ENCODE assay signal across 18 cellular contexts in the genomic region with DNA sequence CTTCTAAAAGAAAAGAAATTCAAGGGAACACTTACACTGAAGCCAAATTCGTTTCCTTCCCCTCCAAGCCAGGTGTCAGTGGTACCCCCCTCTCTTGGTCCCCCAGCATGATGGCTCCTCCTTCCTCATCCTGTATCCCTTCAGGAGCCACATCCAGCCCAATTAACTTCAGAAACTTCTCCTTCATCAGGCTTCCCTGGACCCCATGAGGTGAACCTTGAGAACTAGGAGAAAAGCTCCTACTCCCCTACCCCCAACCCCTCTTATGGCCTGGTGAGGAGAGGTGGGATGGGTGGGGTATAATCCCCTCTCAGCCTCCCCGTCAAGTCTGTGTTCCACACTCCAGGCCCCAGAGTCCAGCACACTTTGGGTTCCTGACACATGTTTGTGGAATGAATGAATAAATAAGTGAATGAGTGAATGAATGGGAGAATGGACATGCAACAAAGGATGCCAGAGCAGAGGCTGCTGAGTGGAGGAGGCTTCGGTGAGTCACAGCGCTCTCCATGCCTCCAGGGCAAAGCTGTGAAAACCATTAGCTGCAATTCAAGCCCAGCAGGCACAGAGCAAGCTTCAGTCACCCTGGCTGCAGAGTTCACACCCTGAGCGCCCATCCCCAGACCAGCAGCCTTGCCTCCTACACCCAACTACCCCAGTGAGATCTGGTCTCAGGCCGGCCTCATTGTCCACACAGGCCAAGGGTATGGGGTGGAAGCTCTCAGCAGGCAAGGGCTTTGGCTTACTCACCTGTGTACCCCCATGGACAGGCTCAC. TPM values are rescaled to one million over a fixed set of nuclear protein-coding genes. Genes with fewer than 3 reads are reported as not detected.
A peak's percentile ranks its signal among the peaks of the same experiment; 100 is the strongest.
DNase-seq lines count a peak whose midpoint lies in the region; ATAC-seq, FAIRE-seq and TF ChIP-seq lines count a peak whose summit lies in the region.
"Had no signal": no experiment of that assay in that cellular context is flagged by ENCODE, and none has a peak within 500 bp of the region (broad histone marks: within the 10 kb centered on the region; RNA-seq: fewer than 3 reads in every experiment).

No MANE protein-coding gene starts in this region.

- H4K8ac ChIP-seq in mesenchymal stem cell (ENCODE audit: low read length), result no peak overlapping the region

- no peak for FAIRE-seq in K562 (lab: Jason Lieb, UNC)
- FAIRE-seq: D721Med, RCC 7860 had no signal

- TF ChIP-seq CTCF in K562 (IDR thresholded peaks at IDR 0.05 in 2 of 3, conservative IDR thresholded peaks at IDR 0.05 in 1 of 3; ENCODE audit: insufficient read depth in 2 of 3, low read depth in 1 of 3, low read length in 3 of 3), result no peak

- BruUV-seq in K562 (replicated peaks; lab: Mats Ljungman, UMichigan), result no TSS peak

- no peak overlapping the region for H2AK5ac ChIP-seq in mesenchymal stem cell (ENCODE audit: low read length, severe bottlenecking)

- no peak overlapping the region for H3K4me3 ChIP-seq in K562
- H3K4me3 ChIP-seq in mesenchymal stem cell (ENCODE audit: insufficient read depth in 1 of 2, low read depth in 1 of 2, low read length in 2 of 2), result no peak overlapping the region
- H3K4me3 ChIP-seq: GM12878, smooth muscle cell had no signal

- H3K4ac ChIP-seq in mesenchymal stem cell (ENCODE audit: low read depth in 1 of 2, low read length in 2 of 2), result no peak overlapping the region

- no peak overlapping the region for H2BK120ac ChIP-seq in mesenchymal stem cell (ENCODE audit: low read depth, low read length)

- no peak overlapping the region for H3K14ac ChIP-seq in mesenchymal stem cell (ENCODE audit: low read length in 2 of 2)

- no peaks in the 10 kb centered on the region for H4K20me1 ChIP-seq in K562 (replicated peaks; ENCODE audit: control insufficient read depth, insufficient read depth, low read length)

- H2AFZ ChIP-seq in K562 (ENCODE audit: low read depth, low read length), result no peak overlapping the region
- no peak overlapping the region for H2AFZ ChIP-seq in mesenchymal stem cell (ENCODE audit: low read depth, low read length)

- no peak overlapping the region for H3K4me3 Mint-ChIP-seq in activated CD4-positive, alpha-beta T cell treated with anti-CD3 and anti-CD28 coated beads for 36 hours
- H3K4me3 Mint-ChIP-seq in activated CD4-positive, alpha-beta memory T cell treated with anti-CD3 and anti-CD28 coated beads for 36 hours, result no peak overlapping the region
- H3K4me3 Mint-ChIP-seq: activated CD8-positive, alpha-beta T cell treated with anti-CD3 and anti-CD28 coated beads, Interleukin-2, amount 10 ng/mL, durations not matched to agents 7 days and 5 days; memory B cell had no signal

- H3K27me3 Mint-ChIP-seq in activated CD4-positive, alpha-beta T cell treated with anti-CD3 and anti-CD28 coated beads for 36 hours, result peaks cover 11% of the 10 kb centered on the region
- H3K27me3 Mint-ChIP-seq in activated CD4-positive, alpha-beta memory T cell treated with anti-CD3 and anti-CD28 coated beads for 36 hours, result peaks cover 13% of the 10 kb centered on the region

- H3K4me2 ChIP-seq in K562 (ENCODE audit: insufficient read depth, low read length) (no peak overlapping the region), mesenchymal stem cell (ENCODE audit: low read length, poor library complexity, severe bottlenecking) (no peak overlapping the region)
- H3K4me2 ChIP-seq: smooth muscle cell had no signal

- H3K27ac Mint-ChIP-seq in activated CD4-positive, alpha-beta T cell treated with anti-CD3 and anti-CD28 coated beads for 36 hours, result no peak overlapping the region
- H3K27ac Mint-ChIP-seq in activated CD4-positive, alpha-beta memory T cell treated with anti-CD3 and anti-CD28 coated beads for 36 hours, result no peak overlapping the region
- H3K27ac Mint-ChIP-seq: activated CD8-positive, alpha-beta T cell treated with anti-CD3 and anti-CD28 coated beads, Interleukin-2, amount 10 ng/mL, durations not matched to agents 7 days and 5 days; memory B cell had no signal

- CTCF ChIA-PET in K562 (lab: Yijun Ruan, JAX; ENCODE audit: low intra/inter-chr PET ratio), result interaction anchor here (1.0 kb wide), 1 partner anchor 9 kb away, joined by 3 read pairs; no protein-coding TSS in a partner anchor
- CTCF ChIA-PET in activated CD4-positive, alpha-beta T cell treated with anti-CD3 and anti-CD28 coated beads for 36 hours (lab: Charles Lee), result interaction anchor here (0.7 to 1.9 kb wide), 4 partner anchors 9 to 200 kb away, joined by 3 to 6 read pairs (median 4); no protein-coding TSS in a partner anchor
- CTCF ChIA-PET in activated CD4-positive, alpha-beta memory T cell treated with anti-CD3 and anti-CD28 coated beads for 36 hours (lab: Charles Lee), result interaction anchor here (0.5 to 1.9 kb wide), 4 partner anchors 9 to 624 kb away, joined by 3 to 13 read pairs (median 4); no protein-coding TSS in a partner anchor

- no peaks in the 10 kb centered on the region for H3K4me1 Mint-ChIP-seq in activated CD4-positive, alpha-beta T cell treated with anti-CD3 and anti-CD28 coated beads for 36 hours
- H3K4me1 Mint-ChIP-seq in activated CD4-positive, alpha-beta memory T cell treated with anti-CD3 and anti-CD28 coated beads for 36 hours (ENCODE audit: low read depth), result no peaks in the 10 kb centered on the region
- H3K4me1 Mint-ChIP-seq: memory B cell had no signal

- no peaks in the 10 kb centered on the region for H3K4me1 ChIP-seq in K562 (replicated peaks in 1 of 2; ENCODE audit: control insufficient read depth in 2 of 2, insufficient read depth in 2 of 2, low read length in 2 of 2)
- H3K4me1 ChIP-seq in mesenchymal stem cell (ENCODE audit: control insufficient read depth, insufficient read depth, low read depth, low read length), result peaks cover 4% of the 10 kb centered on the region

- no peak for TF ChIP-seq EP300 in K562 (IDR thresholded peaks at IDR 0.05; ENCODE audit: low read length)

- H3K36me3 ChIP-seq in K562 (ENCODE audit: control insufficient read depth, insufficient read depth, low read length) (no peaks in the 10 kb centered on the region), mesenchymal stem cell (ENCODE audit: control insufficient read depth in 1 of 2, insufficient read depth in 2 of 2, low read depth in 1 of 2, low read length in 2 of 2) (peaks cover 0 to 2% of the 10 kb centered on the region in 2 experiments)

- H2BK12ac ChIP-seq in mesenchymal stem cell (ENCODE audit: low read length in 2 of 2), result no peak overlapping the region

- no peaks in the 10 kb centered on the region for H3K79me1 ChIP-seq in mesenchymal stem cell (replicated peaks; ENCODE audit: low read length, poor library complexity, severe bottlenecking)

- peak; percentile 23; the same call in 1 of the 3 replicates for ATAC-seq in K562
- no peak for ATAC-seq in activated CD4-positive, alpha-beta T cell treated with anti-CD3 and anti-CD28 coated beads for 36 hours
- ATAC-seq: activated CD8-positive, alpha-beta T cell treated with anti-CD3 and anti-CD28 coated beads, Interleukin-2, amount 10 ng/mL, durations not matched to agents 7 days and 5 days had no signal

- WGBS in K562 (ENCODE audit: insufficient coverage, low coverage, missing lambda C conversion rate), result 5% methylated on average over 6 of the region's 6 CpGs
- 65% methylated on average over 6 of the region's 6 CpGs for WGBS in mesenchymal stem cell

- H3K9me1 ChIP-seq in K562 (ENCODE audit: control insufficient read depth, insufficient read depth, low read length), result no peaks in the 10 kb centered on the region

- H3K27ac ChIP-seq in K562 (ENCODE audit: extremely low read depth, low read depth, low read length) (no peak overlapping the region), mesenchymal stem cell (ENCODE audit: low read length, poor library complexity, severe bottlenecking) (no peak overlapping the region)
- H3K27ac ChIP-seq: epithelial cell of prostate, HL-60 had no signal

- no peak overlapping the region for H3K18ac ChIP-seq in mesenchymal stem cell (ENCODE audit: low read depth in 1 of 2, low read length in 2 of 2)

- H3K9ac ChIP-seq in K562 (ENCODE audit: insufficient read depth in 1 of 2, low read depth in 2 of 2, low read length in 2 of 2) (no peak overlapping the region), mesenchymal stem cell (ENCODE audit: low read length) (no peak overlapping the region)

- H3K36me3 Mint-ChIP-seq in activated CD4-positive, alpha-beta T cell treated with anti-CD3 and anti-CD28 coated beads for 36 hours (ENCODE audit: low read depth), result no peaks in the 10 kb centered on the region
- no peaks in the 10 kb centered on the region for H3K36me3 Mint-ChIP-seq in activated CD4-positive, alpha-beta memory T cell treated with anti-CD3 and anti-CD28 coated beads for 36 hours
- H3K36me3 Mint-ChIP-seq: memory B cell had no signal

- no peak overlapping the region for H2BK15ac ChIP-seq in mesenchymal stem cell (ENCODE audit: low read depth, poor library complexity, severe bottlenecking)

- in situ Hi-C loops in K562 (cut with MboI), result no loop called here

- POLR2A ChIA-PET in K562 (lab: Yijun Ruan, JAX), result interaction anchor here (1.1 kb wide), 1 partner anchor 48 kb away, joined by 6 read pairs; the partner anchor contains the start of gene ATF3
- POLR2A ChIA-PET in activated CD4-positive, alpha-beta T cell treated with anti-CD3 and anti-CD28 coated beads for 36 hours (lab: Charles Lee), result no interaction called here
- POLR2A ChIA-PET in activated CD4-positive, alpha-beta memory T cell treated with anti-CD3 and anti-CD28 coated beads for 36 hours (lab: Charles Lee), result no interaction called here

- H3K27me3 ChIP-seq in K562 (ENCODE audit: control insufficient read depth in 2 of 2, insufficient read depth in 2 of 2, low read length in 2 of 2) (peaks cover 7 to 35% of the 10 kb centered on the region in 2 experiments; a peak in 3 of 5 replicates), mesenchymal stem cell (ENCODE audit: control insufficient read depth in 1 of 2, insufficient read depth in 1 of 2, low read length in 2 of 2) (no peaks in the 10 kb centered on the region)

- TF ChIP-seq RAD21 in K562 (CRISPR knock-in tag; conservative IDR thresholded peaks at IDR 0.05 in 1 of 2, IDR thresholded peaks at IDR 0.05 in 1 of 2), result no peak

- H3K9me3 ChIP-seq in K562 (replicated peaks; ENCODE audit: control insufficient read depth, insufficient read depth, low read depth, low read length) (no peaks in the 10 kb centered on the region), mesenchymal stem cell (ENCODE audit: control insufficient read depth, low read length) (no peaks in the 10 kb centered on the region)

- no peak overlapping the region for H2BK5ac ChIP-seq in mesenchymal stem cell (ENCODE audit: low read depth, low read length, poor library complexity, severe bottlenecking)

- no peak overlapping the region for H3K23ac ChIP-seq in mesenchymal stem cell (ENCODE audit: low read length in 2 of 2)

- intact Hi-C loops in K562 (cut with micrococcal nuclease), result no loop called here
- intact Hi-C loops in activated CD4-positive, alpha-beta T cell treated with anti-CD3 and anti-CD28 coated beads for 36 hours (cut with DNase I, micrococcal nuclease), result no loop called here
- intact Hi-C loops in activated CD4-positive, alpha-beta memory T cell treated with anti-CD3 and anti-CD28 coated beads for 36 hours (cut with micrococcal nuclease), result no loop called here

- no peaks in the 10 kb centered on the region for H3K9me3 Mint-ChIP-seq in activated CD4-positive, alpha-beta T cell treated with anti-CD3 and anti-CD28 coated beads for 36 hours (ENCODE audit: low read depth)
- H3K9me3 Mint-ChIP-seq in activated CD4-positive, alpha-beta memory T cell treated with anti-CD3 and anti-CD28 coated beads for 36 hours, result no peaks in the 10 kb centered on the region
- H3K9me3 Mint-ChIP-seq: memory B cell had no signal

- DNase-seq in Daoy (ENCODE audit: low read depth) (peak; percentile 82), M059J (ENCODE audit: low read depth) (peak; percentile 95), K562 (ENCODE audit: extremely low read depth in 1 of 4, low spot score in 3 of 4) (no peak), mesenchymal stem cell (peak; percentile 62), NCI-H2029 treated with DMSO at 0.1 percent for 48 hours (lab: John Stamatoyannopoulos, UW) (no peak), DMS79 (lab: John Stamatoyannopoulos, UW) (no peak)
- DNase-seq in activated CD4-positive, alpha-beta T cell treated with anti-CD3 and anti-CD28 coated beads for 36 hours, result no peak
- DNase-seq in activated CD4-positive, alpha-beta memory T cell treated with anti-CD3 and anti-CD28 coated beads for 36 hours, result no peak
- DNase-seq: activated CD8-positive, alpha-beta T cell treated with anti-CD3 and anti-CD28 coated beads, Interleukin-2, amount 10 ng/mL, durations not matched to agents 7 days and 5 days; NCI-H2227 treated with DMSO at 0.1 percent for 48 hours; nucleus accumbens had no signal

- no peak overlapping the region for H4K91ac ChIP-seq in mesenchymal stem cell (ENCODE audit: low read length)

- no peaks in the 10 kb centered on the region for H3K79me2 ChIP-seq in K562 (ENCODE audit: control insufficient read depth, insufficient read depth, low read length)

- TF ChIP-seq POLR2A in K562 (conservative IDR thresholded peaks at IDR 0.05), result no peak

RNA-seq across cellular contexts. Expression of gene BATF3, which starts 43.8 kb away (rescaled TPM):
- 3.1 and 12.4 TPM in 2 replicates for total RNA-seq in Daoy (2014; rRNA removed; shearing (Covaris generic))
- 3.3 and 3.7 TPM in 2 replicates for total RNA-seq in M059J (2014; rRNA removed; shearing (Covaris generic))
- 1.7 and 2.4 TPM in 2 replicates for total RNA-seq in K562 (2011; cell fraction: chromatin; rRNA removed; ENCODE audit: low replicate concordance)
- 1.3 and 1.6 TPM in 2 replicates for total RNA-seq in K562 (2011; cell fraction: nucleolus; rRNA removed)
- 1.2 and 2.6 TPM in 2 replicates for total RNA-seq in K562 (2011; cell fraction: nucleoplasm; rRNA removed)
- total RNA-seq in K562 (2014; rRNA removed) (3.4 and 3.6 TPM in 2 replicates), K562 (2014; rRNA removed; fragmentation: Illumina TruSeq; extraction: Trizol) (0.96 and 1.1 TPM in 2 replicates), K562 (2015; rRNA removed; fragmentation: Illumina TruSeq; extraction: Trizol) (0.40 and 0.57 TPM in 2 replicates), K562 (2021) (2.0 and 3.8 TPM in 2 replicates)
- polyA plus RNA-seq in K562 (2011; rRNA removed) (0.93 and 2.0 TPM in 2 replicates), K562 (2014; fragmentation: Illumina TruSeq; extraction: Trizol) (2.7 and 3.1 TPM in 2 replicates), K562 (2014; fragmentation: Nextera tagmentation; extraction: Ambion mirVana) (under 1 TPM; 0.51 to 0.57 TPM), K562 (2014; rRNA removed) (3.8 and 5.2 TPM in 2 replicates)
- polyA plus RNA-seq in K562 (2011; cell fraction: cytosol; rRNA removed), result 0.68 and 4.4 TPM in 2 replicates
- polyA plus RNA-seq in K562 (2011; cell fraction: nucleus; rRNA removed), result 0.48 and 0.71 TPM in 2 replicates
- polyA plus RNA-seq in K562 (2012), result 1.9 and 8.3 TPM in 2 replicates
- polyA minus RNA-seq in K562 (2011; rRNA and poly(A)+ RNA removed), result 0.18 and 0.25 TPM in 2 replicates
- 1.1 TPM in 1 of 2 replicates, not detected in the other for polyA minus RNA-seq in K562 (2011; cell fraction: cytosol; rRNA and poly(A)+ RNA removed)
- 0.11 and 0.54 TPM in 2 replicates for polyA minus RNA-seq in K562 (2011; cell fraction: nucleus; rRNA and poly(A)+ RNA removed)
- 7.8 TPM for polyA plus RNA-seq in mesenchymal stem cell (2013, experiment 1 of 2)
- 8.1 TPM for polyA plus RNA-seq in mesenchymal stem cell (2013, experiment 2 of 2)
- total RNA-seq in activated CD4-positive, alpha-beta T cell treated with anti-CD3 and anti-CD28 coated beads for 36 hours, result 100 to 1,000 TPM; 129 to 149 TPM
- total RNA-seq in activated CD4-positive, alpha-beta memory T cell treated with anti-CD3 and anti-CD28 coated beads for 36 hours, result 100 to 1,000 TPM; 314 to 320 TPM

RNA-seq across cellular contexts. Expression of gene ATF3, which starts 47.3 kb away (rescaled TPM):
- total RNA-seq in Daoy (2014; rRNA removed; shearing (Covaris generic)), result 17.8 and 37.4 TPM in 2 replicates
- total RNA-seq in M059J (2014; rRNA removed; shearing (Covaris generic)), result 5.1 and 6.0 TPM in 2 replicates
- 31.4 and 31.5 TPM in 2 replicates for total RNA-seq in K562 (2011; cell fraction: chromatin; rRNA removed; ENCODE audit: low replicate concordance)
- 21.5 and 24.3 TPM in 2 replicates for total RNA-seq in K562 (2011; cell fraction: nucleolus; rRNA removed)
- 32.1 and 39.3 TPM in 2 replicates for total RNA-seq in K562 (2011; cell fraction: nucleoplasm; rRNA removed)
- total RNA-seq in K562 (2014; rRNA removed), result 17.2 and 19.8 TPM in 2 replicates
- 25.9 and 32.7 TPM in 2 replicates for total RNA-seq in K562 (2014; rRNA removed; fragmentation: Illumina TruSeq; extraction: Trizol)
- 2.9 and 3.5 TPM in 2 replicates for total RNA-seq in K562 (2015; rRNA removed; fragmentation: Illumina TruSeq; extraction: Trizol)
- 21.8 and 27.6 TPM in 2 replicates for total RNA-seq in K562 (2021)
- polyA plus RNA-seq in K562 (2011; rRNA removed), result 12.0 and 13.2 TPM in 2 replicates
- 5.6 and 9.8 TPM in 2 replicates for polyA plus RNA-seq in K562 (2011; cell fraction: cytosol; rRNA removed)
- polyA plus RNA-seq in K562 (2011; cell fraction: nucleus; rRNA removed), result 15.2 and 16.0 TPM in 2 replicates
- polyA plus RNA-seq in K562 (2012), result 10.8 and 39.2 TPM in 2 replicates
- polyA plus RNA-seq in K562 (2014; fragmentation: Illumina TruSeq; extraction: Trizol), result 27.6 and 32.0 TPM in 2 replicates
- 1 to 10 TPM; 6.1 to 6.8 TPM for polyA plus RNA-seq in K562 (2014; fragmentation: Nextera tagmentation; extraction: Ambion mirVana)
- 26.2 and 28.2 TPM in 2 replicates for polyA plus RNA-seq in K562 (2014; rRNA removed)
- 12.2 and 14.3 TPM in 2 replicates for polyA minus RNA-seq in K562 (2011; rRNA and poly(A)+ RNA removed)
- polyA minus RNA-seq in K562 (2011; cell fraction: cytosol; rRNA and poly(A)+ RNA removed), result 4.9 and 7.1 TPM in 2 replicates
- 14.4 and 22.3 TPM in 2 replicates for polyA minus RNA-seq in K562 (2011; cell fraction: nucleus; rRNA and poly(A)+ RNA removed)
- polyA plus RNA-seq in mesenchymal stem cell (2013, experiment 1 of 2), result 11.5 TPM
- polyA plus RNA-seq in mesenchymal stem cell (2013, experiment 2 of 2), result 9.7 TPM
- 10 to 100 TPM; 40.3 to 44.9 TPM for total RNA-seq in activated CD4-positive, alpha-beta T cell treated with anti-CD3 and anti-CD28 coated beads for 36 hours
- total RNA-seq in activated CD4-positive, alpha-beta memory T cell treated with anti-CD3 and anti-CD28 coated beads for 36 hours, result 10 to 100 TPM; 49.7 to 51.5 TPM

Comparison
In these comparisons a context has a peak if more than half of its experiments do, and no peak if none do; other contexts are left out.
1. DNase-seq: peak in Daoy (single experiment), M059J (single experiment) and mesenchymal stem cell (single experiment); none in K562 (0 of 4), NCI-H2029 treated with DMSO at 0.1 percent for 48 hours (single experiment), activated CD4-positive, alpha-beta T cell treated with anti-CD3 and anti-CD28 coated beads for 36 hours (single experiment), DMS79 (single experiment) and activated CD4-positive, alpha-beta memory T cell treated with anti-CD3 and anti-CD28 coated beads for 36 hours (single experiment).